In the genomic region with DNA sequence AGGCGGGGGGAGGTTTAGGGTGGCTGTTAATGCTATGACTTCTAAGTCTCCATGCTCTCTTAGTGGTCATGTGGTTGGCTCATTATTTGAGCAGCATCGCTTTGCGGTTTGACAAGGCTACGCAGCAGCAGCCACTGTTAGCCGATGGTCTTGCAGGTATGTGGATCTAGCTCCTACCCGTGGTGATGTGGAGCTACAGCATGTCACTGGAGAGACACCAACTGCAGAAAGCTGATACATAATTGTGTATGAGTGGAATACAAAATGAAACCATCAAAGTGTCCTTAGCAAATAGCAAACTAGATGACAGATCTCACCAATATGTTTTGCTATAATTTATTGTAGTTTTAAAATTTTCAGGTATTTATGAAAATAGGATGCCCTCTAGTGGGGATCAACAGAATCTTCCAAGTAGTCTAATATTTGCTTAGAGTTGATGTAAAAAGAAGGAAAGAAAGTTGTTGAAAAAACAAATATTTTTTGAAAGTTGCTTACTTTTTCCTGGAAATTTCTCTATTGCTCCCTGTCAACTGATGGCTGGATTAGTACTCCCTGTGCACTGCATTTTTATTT, we compare ENCODE assay signal across 9 cellular contexts.
A peak's percentile ranks its signal among the peaks of the same experiment; 100 is the strongest.
DNase-seq lines count a peak whose midpoint lies in the region; ATAC-seq and TF ChIP-seq lines count a peak whose summit lies in the region.
"Had no signal": no experiment of that assay in that cellular context is flagged by ENCODE, and none has a peak within 500 bp of the region (broad histone marks: within the 10 kb centered on the region; RNA-seq: fewer than 3 reads in every experiment).

No MANE protein-coding gene starts in this region.

- no peaks in the 10 kb centered on the region for H3K4me1 ChIP-seq in ascending aorta
- H3K4me1 ChIP-seq: BLaER1 had no signal

- H3K27me3 ChIP-seq in ascending aorta: no peaks in the 10 kb centered on the region
- H3K27me3 ChIP-seq: BLaER1 had no signal

- peak; percentile 100 for ATAC-seq in GM21528 (IDR thresholded peaks at IDR 0.05; ENCODE audit: low FRiP score, unreplicated experiment)

- no peaks in the 10 kb centered on the region for H3K36me3 ChIP-seq in ascending aorta
- H3K36me3 ChIP-seq: BLaER1 had no signal

- intact Hi-C loops in ascending aorta (cut with DNase I): loop anchor here (2.0 kb wide), 1 partner anchor 201 kb away; no protein-coding TSS in a partner anchor

- H3K4me3 ChIP-seq in ascending aorta: no peak overlapping the region
- H3K4me3 ChIP-seq in skeletal muscle cell (ENCODE audit: low read depth, low read length): no peak overlapping the region
- H3K4me3 ChIP-seq: BLaER1 had no signal

- H3K27ac ChIP-seq in ascending aorta: no peak overlapping the region
- H3K27ac ChIP-seq: BLaER1 had no signal

- TF ChIP-seq CTCF in ascending aorta (IDR thresholded peaks at IDR 0.05): peak; percentile 35 to 72 (median 66)

- H3K9me3 ChIP-seq in ascending aorta: no peaks in the 10 kb centered on the region
- H3K9me3 ChIP-seq: BLaER1 had no signal

- peak; percentile 86 for DNase-seq in SIG-M5 treated with dmso at 0.1 percent for 504 hours (lab: John Stamatoyannopoulos, UW; ENCODE audit: unreplicated experiment)
- DNase-seq in SIG-M5 (lab: John Stamatoyannopoulos, UW): no peak
- peak; percentile 67 for DNase-seq in HPDE6-E6E7 (ENCODE audit: extremely low spot score)
- peak; percentile 84 for DNase-seq in NCI-H69 (lab: John Stamatoyannopoulos, UW)
- DNase-seq in ascending aorta (ENCODE audit: low spot score in 2 of 2): peak in 1 of 2 donors; percentile 75
- DNase-seq in hepatic stellate cell (ENCODE audit: low spot score): peak; percentile 36
- DNase-seq in skeletal muscle cell (ENCODE audit: low read depth): peak; percentile 86
